ENCODE assay signal across 1 cellular context in genomic region chr6:26213334-26214075, GRCh38.
TF ChIP-seq lines count a peak whose summit lies in the region.

No MANE protein-coding gene starts in this region.

TF ChIP-seq in K562, 482 proteins besides CTCF, POLR2A, EP300 and RAD21 (continued from another document and continues in another):
- TF ChIP-seq CHD7 (IDR thresholded peaks at IDR 0.05; ENCODE audit: low read depth, low read length): no peak
- TF ChIP-seq HMG20B (CRISPR knock-in tag; IDR thresholded peaks at IDR 0.05): no peak
- TF ChIP-seq HBP1 (CRISPR knock-in tag; IDR thresholded peaks at IDR 0.05): peak; percentile 65; the same call in 1 of the 2 replicates
- TF ChIP-seq ZNF263 (CRISPR knock-in tag; IDR thresholded peaks at IDR 0.05; ENCODE audit: borderline replicate concordance): no peak
- no peak for TF ChIP-seq ZBTB5 (IDR thresholded peaks at IDR 0.05)
- TF ChIP-seq KLF1 (tag; IDR thresholded peaks at IDR 0.05): no peak
- peak in 1 of 2 experiments; percentile 67; a peak in 1 of 4 replicates for TF ChIP-seq SRF (CRISPR knock-in tag; IDR thresholded peaks at IDR 0.05)
- no peak; the same call in 1 of the 2 replicates for TF ChIP-seq ZFP30 (CRISPR knock-in tag; IDR thresholded peaks at IDR 0.05; ENCODE audit: borderline replicate concordance)
- no peak for TF ChIP-seq ARID4B (CRISPR knock-in tag; IDR thresholded peaks at IDR 0.05)
- TF ChIP-seq E2F3 (CRISPR knock-in tag; IDR thresholded peaks at IDR 0.05): no peak
- peak; percentile 1 for TF ChIP-seq U2AF1 (optimal IDR thresholded peaks at IDR 0.05; ENCODE audit: low read depth, low read length)
- no peak for TF ChIP-seq CAMTA2 (CRISPR knock-in tag; conservative IDR thresholded peaks at IDR 0.05)
- 0 out of 2 replicates have a peak, but pooled peaks have one; percentile 32 for TF ChIP-seq PML (IDR thresholded peaks at IDR 0.05; ENCODE audit: low read length)
- TF ChIP-seq ZBED1 (IDR thresholded peaks at IDR 0.05): no peak; the same call in 1 of the 2 replicates
- TF ChIP-seq MECOM (CRISPR knock-in tag; IDR thresholded peaks at IDR 0.05): 0 out of 2 replicates have a peak, but pooled peaks have one; percentile 16
- 0 out of 2 replicates have a peak, but pooled peaks have one; percentile 33 for TF ChIP-seq ZNF311 (CRISPR knock-in tag; IDR thresholded peaks at IDR 0.05)
- TF ChIP-seq ZNF175 (CRISPR knock-in tag; IDR thresholded peaks at IDR 0.05; ENCODE audit: low read depth): no peak; the same call in 1 of the 2 replicates
- TF ChIP-seq GABPB1 (CRISPR knock-in tag; IDR thresholded peaks at IDR 0.05): no peak
- no peak for TF ChIP-seq RFX5 (IDR thresholded peaks at IDR 0.05; ENCODE audit: low read depth, low read length)
- no peak for TF ChIP-seq PBX2 (CRISPR knock-in tag; IDR thresholded peaks at IDR 0.05; ENCODE audit: low read depth)
- TF ChIP-seq PBX2 (tag; conservative IDR thresholded peaks at IDR 0.05; ENCODE audit: low read depth): no peak
- no peak for TF ChIP-seq NUFIP1 (IDR thresholded peaks at IDR 0.05; ENCODE audit: partially characterized antibody)
- TF ChIP-seq CREM (IDR thresholded peaks at IDR 0.05; ENCODE audit: low read depth): no peak
- TF ChIP-seq ZC3H4 (CRISPR knock-in tag; IDR thresholded peaks at IDR 0.05; ENCODE audit: borderline replicate concordance): no peak
- no peak for TF ChIP-seq ZNF217 (CRISPR knock-in tag; IDR thresholded peaks at IDR 0.05)
- no peak for TF ChIP-seq ZNF384 (IDR thresholded peaks at IDR 0.05; ENCODE audit: low read depth, low read length)
- TF ChIP-seq RBM25 (IDR thresholded peaks at IDR 0.05; ENCODE audit: low read depth, low read length, severe bottlenecking): no peak
- TF ChIP-seq ZNF551 (CRISPR knock-in tag; IDR thresholded peaks at IDR 0.05): peak; percentile 33; the same call in 1 of the 2 replicates
- TF ChIP-seq BCLAF1 (IDR thresholded peaks at IDR 0.05; ENCODE audit: borderline replicate concordance in 1 of 2, control insufficient read depth in 1 of 2, low read depth in 2 of 2, low read length in 1 of 2): peak in 1 of 2 experiments; percentile 74; a peak in 1 of 4 replicates
